In the genomic region with DNA sequence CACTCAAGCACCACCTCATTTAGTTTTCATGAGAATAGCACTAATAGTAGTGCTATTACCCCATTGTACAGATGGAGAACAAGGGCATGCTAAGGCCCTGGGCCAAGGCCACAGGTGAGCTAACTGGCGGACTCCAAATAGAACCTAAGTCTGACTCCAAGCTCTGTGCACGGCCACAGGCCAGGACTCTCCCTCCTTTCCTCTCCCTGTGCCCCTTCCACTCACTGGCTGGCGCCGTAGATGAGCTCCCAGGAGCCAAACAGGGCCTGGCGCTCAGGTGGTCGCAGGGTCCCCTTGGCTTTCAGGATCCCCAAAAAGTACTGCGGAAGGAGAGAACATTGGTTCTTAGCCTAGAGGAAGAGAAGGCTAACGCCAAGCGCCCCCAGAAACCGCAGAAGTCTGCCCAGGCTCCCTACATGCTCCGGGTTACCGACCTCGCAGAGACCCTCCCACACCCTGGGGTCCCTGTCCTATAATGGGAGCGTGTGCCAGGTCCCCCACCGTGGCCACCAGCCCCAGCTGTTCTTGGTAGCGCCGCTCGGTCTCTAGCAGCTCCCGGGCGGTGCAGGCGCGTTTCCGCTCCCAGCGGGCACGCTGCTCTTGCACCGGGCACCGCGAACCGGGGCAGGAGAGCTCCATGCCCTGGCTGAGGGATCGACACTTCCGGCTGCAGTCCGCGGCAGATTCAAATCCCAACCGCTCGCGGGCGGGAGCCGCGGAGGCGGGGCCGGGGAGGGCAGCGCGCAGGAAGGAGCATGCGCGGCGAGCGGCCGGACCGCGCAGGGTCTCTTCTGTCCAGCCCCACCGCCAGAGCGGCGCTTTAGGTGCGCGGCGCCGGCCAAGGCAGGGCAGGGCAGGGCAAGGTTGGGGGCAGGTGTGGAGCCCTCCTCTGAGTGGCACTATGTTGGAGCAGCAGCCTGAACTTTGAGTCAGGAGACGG, we compare ENCODE assay signal across 1 cellular context.
TF ChIP-seq lines count a peak whose summit lies in the region.

A gene with protein sequence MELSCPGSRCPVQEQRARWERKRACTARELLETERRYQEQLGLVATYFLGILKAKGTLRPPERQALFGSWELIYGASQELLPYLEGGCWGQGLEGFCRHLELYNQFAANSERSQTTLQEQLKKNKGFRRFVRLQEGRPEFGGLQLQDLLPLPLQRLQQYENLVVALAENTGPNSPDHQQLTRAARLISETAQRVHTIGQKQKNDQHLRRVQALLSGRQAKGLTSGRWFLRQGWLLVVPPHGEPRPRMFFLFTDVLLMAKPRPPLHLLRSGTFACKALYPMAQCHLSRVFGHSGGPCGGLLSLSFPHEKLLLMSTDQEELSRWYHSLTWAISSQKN (minus strand): TSS at position 665 of the 940 bp plus-strand sequence. CDS start 26 bp downstream, at position 639.

TF ChIP-seq in endothelial cell of umbilical vein, 7 proteins besides CTCF, POLR2A, EP300 and RAD21:
- TF ChIP-seq EZH2 (IDR thresholded peaks at IDR 0.05; ENCODE audit: borderline replicate concordance, low read depth, low read length, severe bottlenecking): no peak
- TF ChIP-seq GATA2 (IDR thresholded peaks at IDR 0.05; ENCODE audit: insufficient read depth, insufficient read length, low read depth, low read length): no peak
- TF ChIP-seq MYC (IDR thresholded peaks at IDR 0.05; ENCODE audit: low read depth, low read length): no peak
- TF ChIP-seq, protein P1, sequence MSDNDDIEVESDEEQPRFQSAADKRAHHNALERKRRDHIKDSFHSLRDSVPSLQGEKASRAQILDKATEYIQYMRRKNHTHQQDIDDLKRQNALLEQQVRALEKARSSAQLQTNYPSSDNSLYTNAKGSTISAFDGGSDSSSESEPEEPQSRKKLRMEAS (IDR thresholded peaks at IDR 0.05; ENCODE audit: insufficient read depth, insufficient read length): peak; percentile 42
- no peak for TF ChIP-seq JUN (IDR thresholded peaks at IDR 0.05; ENCODE audit: borderline replicate concordance, insufficient read depth, insufficient read length, low read depth)
- TF ChIP-seq POLR2AphosphoS5 (IDR thresholded peaks at IDR 0.05; ENCODE audit: insufficient read depth, low read depth, low read length): peak; percentile 79
